ENCODE assay signal across 10 cellular contexts in genomic region chr19:49916839-49917733, GRCh38. TPM values are rescaled to one million over a fixed set of nuclear protein-coding genes. Genes with fewer than 3 reads are reported as not detected.
DNase-seq lines count a peak whose midpoint lies in the region; ATAC-seq and TF ChIP-seq lines count a peak whose summit lies in the region.
"Had no signal": no experiment of that assay in that cellular context is flagged by ENCODE, and none has a peak within 500 bp of the region (broad histone marks: within the 10 kb centered on the region; RNA-seq: fewer than 3 reads in every experiment).

No MANE protein-coding gene starts in this region.

- peaks cover 15% of the 10 kb centered on the region for H3K27me3 Mint-ChIP-seq in endothelial cell (ENCODE audit: unreplicated experiment)

- no peaks in the 10 kb centered on the region for H3K4me1 ChIP-seq in A673 (ENCODE audit: insufficient read depth, low read length, poor library complexity, severe bottlenecking)
- H3K4me1 ChIP-seq: transverse colon had no signal

- H3K4me3 Mint-ChIP-seq in endothelial cell (ENCODE audit: unreplicated experiment), result peak overlapping the region; percentile 80

- no peaks in the 10 kb centered on the region for H3K9me3 ChIP-seq in A673 (ENCODE audit: low read depth, low read length, poor library complexity, severe bottlenecking)
- H3K9me3 ChIP-seq: transverse colon had no signal

- CTCF ChIA-PET in A673 (lab: Charles Lee), result no interaction called here

- H3K27ac Mint-ChIP-seq in endothelial cell (ENCODE audit: unreplicated experiment), result no peak overlapping the region

- H3K9me3 Mint-ChIP-seq in endothelial cell (ENCODE audit: unreplicated experiment), result no peaks in the 10 kb centered on the region

- BruUV-seq in A673 (replicated peaks; lab: Mats Ljungman, UMichigan), result no TSS peak

- H3K27me3 ChIP-seq in A673 (replicated peaks; ENCODE audit: insufficient read depth, low read depth, low read length, poor library complexity), result no peaks in the 10 kb centered on the region
- H3K27me3 ChIP-seq: transverse colon had no signal

- peaks cover 49% of the 10 kb centered on the region for H3K36me3 Mint-ChIP-seq in endothelial cell (ENCODE audit: low read depth, unreplicated experiment)

- POLR2A ChIA-PET in A673 (lab: Charles Lee; ENCODE audit: low non-redundant PET), result no interaction called here

- H3K27ac ChIP-seq in A673 (ENCODE audit: low read depth, low read length, poor library complexity, severe bottlenecking), result no peak overlapping the region
- H3K27ac ChIP-seq: transverse colon had no signal

- intact Hi-C loops in A673 (cut with micrococcal nuclease; ENCODE audit: unreplicated experiment), result no loop called here

- no peak overlapping the region for H3K4me3 ChIP-seq in A673 (ENCODE audit: low read depth, low read length, poor library complexity, severe bottlenecking)
- H3K4me3 ChIP-seq: transverse colon had no signal

- TF ChIP-seq CTCF in A673 (conservative IDR thresholded peaks at IDR 0.05; ENCODE audit: low read depth, low read length), result peak; percentile 52
- no peak for TF ChIP-seq CTCF in endothelial cell (IDR thresholded peaks at IDR 0.05; ENCODE audit: unreplicated experiment)
- no peak for TF ChIP-seq CTCF in omental fat pad (IDR thresholded peaks at IDR 0.05)

- H3K4me1 Mint-ChIP-seq in endothelial cell (ENCODE audit: unreplicated experiment), result peaks cover 3% of the 10 kb centered on the region

- DNase-seq in A673 (ENCODE audit: low spot score), result peak; percentile 55
- peak; percentile 71 to 73 for DNase-seq in Kasumi-1 (lab: John Stamatoyannopoulos, UW)
- DNase-seq in endothelial cell (ENCODE audit: low spot score), result no peak
- DNase-seq in activated naive CD4-positive, alpha-beta T cell treated with anti-CD3 and anti-CD28 coated beads, Interleukin-2, amount 50 U/mL, for 16 hours, result no peak
- no peak for DNase-seq in foreskin melanocyte
- DNase-seq in omental fat pad (ENCODE audit: low spot score), result no peak
- DNase-seq: activated CD4-positive, alpha-beta T cell treated with anti-CD3 and anti-CD28 coated beads for 1 hour; GOT3; NCI-H1417 treated with DMSO at 0.1 percent for 48 hours; transverse colon had no signal

- H3K36me3 ChIP-seq in A673 (ENCODE audit: insufficient read depth, low read length, poor library complexity, severe bottlenecking), result peaks cover 26% of the 10 kb centered on the region

- ATAC-seq in omental fat pad (ENCODE audit: low FRiP score), result no peak

RNA-seq across cellular contexts. Expression of gene ATF5, which starts 11.9 kb away (rescaled TPM):
- total RNA-seq in A673 (2021) (302 and 322 TPM in 2 replicates), endothelial cell (ENCODE audit: unreplicated experiment) (15.8 TPM), omental fat pad (10 to 100 TPM; 10.2 to 17.7 (median 15.7) TPM)

RNA-seq across cellular contexts. Expression of gene NUP62, which starts 12.2 kb away (rescaled TPM):
- total RNA-seq in A673 (2021) (98.5 and 100 TPM in 2 replicates), endothelial cell (ENCODE audit: unreplicated experiment) (60.9 TPM), omental fat pad (10 to 100 TPM; 24.9 to 45.5 (median 30.6) TPM)

RNA-seq across cellular contexts. Expression of gene IL4I1, which starts 20.4 kb away (rescaled TPM):
- 1.3 TPM in 2 replicates for total RNA-seq in A673 (2021)
- total RNA-seq in endothelial cell (ENCODE audit: unreplicated experiment), result 0.90 TPM
- 1 to 10 TPM in 2 of 4 donors, under 1 TPM in 1, not detected in 1; 0.56 to 5.5 (median 1.5) TPM for total RNA-seq in omental fat pad

RNA-seq across cellular contexts. Expression of gene TBC1D17, which starts 39.6 kb away (rescaled TPM):
- total RNA-seq in A673 (2021), result 35.1 and 40.0 TPM in 2 replicates
- 36.8 TPM for total RNA-seq in endothelial cell (ENCODE audit: unreplicated experiment)
- 10 to 100 TPM; 15.6 to 24.9 (median 22.3) TPM for total RNA-seq in omental fat pad

RNA-seq across cellular contexts. Expression of gene AKT1S1, which starts 39.9 kb away (rescaled TPM):
- total RNA-seq in A673 (2021) (80.3 and 81.5 TPM in 2 replicates), endothelial cell (ENCODE audit: unreplicated experiment) (48.2 TPM), omental fat pad (10 to 100 TPM; 12.2 to 18.3 (median 14.7) TPM)

Comparison
In these comparisons a context has a peak if more than half of its experiments do, and no peak if none do; other contexts are left out.
1. DNase-seq: peak in A673 (single experiment) and Kasumi-1 (2 of 2); none in endothelial cell (single experiment), activated naive CD4-positive, alpha-beta T cell treated with anti-CD3 and anti-CD28 coated beads, Interleukin-2, amount 50 U/mL, for 16 hours (single experiment), foreskin melanocyte (single experiment) and omental fat pad (single experiment).
2. RNA of gene ATF5, which starts 11.9 kb away (total RNA-seq): 302 to 322 TPM in A673; 10.2 to 17.7 TPM in omental fat pad and 15.8 TPM in endothelial cell (single experiment); every median in the first group is over 10 times any median in the second.